16 cellular contexts compared by ENCODE assay signal in the genomic region with DNA sequence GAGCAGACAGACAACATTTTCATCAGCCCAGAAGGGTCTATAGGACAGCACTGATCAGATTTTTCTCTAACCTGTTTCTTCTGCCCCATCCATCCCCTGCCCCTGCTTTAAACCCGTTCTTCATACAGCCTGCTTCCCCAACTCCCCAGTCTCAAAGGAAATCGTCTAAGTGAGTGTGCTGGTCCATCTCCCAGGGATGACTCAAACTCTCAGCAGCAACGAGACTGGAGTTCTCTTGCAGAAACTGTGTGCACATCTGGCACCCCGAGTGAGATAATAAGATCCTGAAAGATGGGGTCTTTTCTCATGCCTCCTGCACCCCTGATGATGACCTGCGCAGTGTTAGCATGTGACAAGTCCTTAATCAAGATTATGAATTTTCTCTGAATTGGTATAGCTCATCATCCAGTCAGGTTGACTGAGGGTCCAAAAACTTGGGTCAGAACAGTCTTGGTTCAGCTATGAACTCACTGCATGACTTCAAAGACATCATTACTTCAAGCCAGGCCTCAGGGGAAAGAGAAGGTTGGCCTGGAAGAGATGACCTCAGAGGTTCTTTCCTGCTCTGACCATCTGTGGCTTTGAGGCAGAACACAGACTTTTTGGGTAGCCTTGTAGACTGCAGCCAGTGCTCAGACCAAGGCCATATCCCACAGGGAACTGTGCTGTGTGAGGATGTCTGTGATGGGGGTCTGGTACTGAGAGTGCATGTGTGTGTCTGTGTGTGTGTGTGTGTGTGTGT.
DNase-seq lines count a peak whose midpoint lies in the region; ATAC-seq and TF ChIP-seq lines count a peak whose summit lies in the region.
"Had no signal": no experiment of that assay in that cellular context is flagged by ENCODE, and none has a peak within 500 bp of the region (broad histone marks: within the 10 kb centered on the region; RNA-seq: fewer than 3 reads in every experiment).

No MANE protein-coding gene starts in this region.

- POLR2A ChIA-PET in IMR-90 (lab: Charles Lee; ENCODE audit: unreplicated experiment) = no interaction called here

- H3K27me3 ChIP-seq in IMR-90 (ENCODE audit: control insufficient read depth, insufficient read depth, low read length) (no peaks in the 10 kb centered on the region), neuronal stem cell (ENCODE audit: control insufficient read depth in 3 of 3, insufficient read depth in 3 of 3, low read depth in 1 of 3, low read length in 3 of 3) (no peaks in the 10 kb centered on the region), tibial nerve (no peaks in the 10 kb centered on the region)
- H3K27me3 ChIP-seq: BLaER1 had no signal

- H3K4me2 ChIP-seq in IMR-90 (ENCODE audit: low read depth, low read length) (no peak overlapping the region), neuronal stem cell (ENCODE audit: insufficient read depth, low read length, poor library complexity, severe bottlenecking) (no peak overlapping the region)
- H3K4me2 ChIP-seq: BLaER1 had no signal

- no peaks in the 10 kb centered on the region for H3K36me3 ChIP-seq in IMR-90 (ENCODE audit: control insufficient read depth, insufficient read depth, low read length)
- no peaks in the 10 kb centered on the region for H3K36me3 ChIP-seq in neuronal stem cell (replicated peaks in 1 of 2; ENCODE audit: control insufficient read depth in 2 of 2, insufficient read depth in 2 of 2, low read length in 2 of 2)
- no peaks in the 10 kb centered on the region for H3K36me3 ChIP-seq in tibial nerve
- no peaks in the 10 kb centered on the region for H3K36me3 ChIP-seq in mucosa of descending colon (ENCODE audit: low read depth)
- H3K36me3 ChIP-seq: HAP-1 had no signal

- no peaks in the 10 kb centered on the region for H3K9me3 ChIP-seq in IMR-90 (ENCODE audit: control insufficient read depth, insufficient read depth, low read length)
- H3K9me3 ChIP-seq in neuronal stem cell (replicated peaks in 1 of 2; ENCODE audit: control insufficient read depth in 2 of 2, insufficient read depth in 1 of 2, low read depth in 1 of 2, low read length in 2 of 2) = no peaks in the 10 kb centered on the region
- no peaks in the 10 kb centered on the region for H3K9me3 ChIP-seq in tibial nerve
- H3K9me3 ChIP-seq in mucosa of descending colon = no peaks in the 10 kb centered on the region
- H3K9me3 ChIP-seq: HAP-1 had no signal

- TF ChIP-seq POLR2A in IMR-90 (IDR thresholded peaks at IDR 0.05; ENCODE audit: low read depth, low read length) = no peak
- TF ChIP-seq POLR2A in tibial nerve (IDR thresholded peaks at IDR 0.05) = no peak

- H3K18ac ChIP-seq in IMR-90 (ENCODE audit: low read depth, low read length) (no peak overlapping the region), neuronal stem cell (ENCODE audit: low read length) (no peak overlapping the region)

- H3K4ac ChIP-seq in IMR-90 (ENCODE audit: low read depth, low read length) = no peak overlapping the region
- no peak overlapping the region for H3K4ac ChIP-seq in neuronal stem cell (ENCODE audit: low read length)

- H2AK5ac ChIP-seq in IMR-90 (ENCODE audit: low read depth, low read length) = no peak overlapping the region
- no peak overlapping the region for H2AK5ac ChIP-seq in neuronal stem cell (ENCODE audit: low read depth, low read length)

- no peak for TF ChIP-seq RAD21 in IMR-90 (IDR thresholded peaks at IDR 0.05; ENCODE audit: low read length)

- H3K4me3 ChIP-seq in AG10803 (ENCODE audit: low read length) (no peak overlapping the region), IMR-90 (ENCODE audit: insufficient read depth, low read depth, low read length) (no peak overlapping the region), epithelial cell of esophagus (ENCODE audit: low read length) (no peak overlapping the region), neuronal stem cell (ENCODE audit: low read length in 2 of 2) (no peak overlapping the region), tibial nerve (no peak overlapping the region), mucosa of descending colon (no peak overlapping the region)
- H3K4me3 ChIP-seq: BLaER1, HAP-1, K562 had no signal

- H2BK12ac ChIP-seq in neuronal stem cell (ENCODE audit: low read length) = no peak overlapping the region

- dilution Hi-C loops in IMR-90 (cut with HindIII; ENCODE audit: low sequenced_read_pairs, unreplicated experiment) = no loop called here

- H3K9ac ChIP-seq in IMR-90 (ENCODE audit: low read depth, low read length) (no peak overlapping the region), neuronal stem cell (ENCODE audit: low read depth, low read length, poor library complexity) (no peak overlapping the region)
- H3K9ac ChIP-seq: BLaER1 had no signal

- H3K9me1 ChIP-seq in IMR-90 (ENCODE audit: insufficient read depth, low read length) = no peaks in the 10 kb centered on the region

- CTCF ChIA-PET in IMR-90 (lab: Yijun Ruan, JAX) = no interaction called here

- in situ Hi-C loops in IMR-90 (cut with MboI; ENCODE audit: low sequenced_read_pairs) = no loop called here
- in situ Hi-C loops in G401 (cut with HindIII; ENCODE audit: low sequenced_read_pairs) = no loop called here

- no peak overlapping the region for H4K8ac ChIP-seq in IMR-90 (ENCODE audit: low read depth in 2 of 2, low read length in 2 of 2)
- H4K8ac ChIP-seq in neuronal stem cell (ENCODE audit: low read depth, low read length) = no peak overlapping the region

- H3K79me1 ChIP-seq in IMR-90 (ENCODE audit: low read depth in 1 of 2, low read length in 2 of 2) = no peaks in the 10 kb centered on the region
- H3K79me1 ChIP-seq in neuronal stem cell (ENCODE audit: low read depth, low read length) = no peaks in the 10 kb centered on the region

- H3K14ac ChIP-seq in IMR-90 (replicated peaks; ENCODE audit: low read depth, low read length) (no peak overlapping the region), neuronal stem cell (ENCODE audit: low read length) (peak overlapping the region; percentile 33)

- ATAC-seq in IMR-90 (ENCODE audit: low read depth) (0 out of 2 replicates have a peak, but pooled peaks have one; percentile 33), mucosa of descending colon (no peak)
- ATAC-seq: K562 had no signal

- intact Hi-C loops in IMR-90 (cut with micrococcal nuclease) = no loop called here
- intact Hi-C loops in mucosa of descending colon (cut with DNase I, micrococcal nuclease) = no loop called here

- 40% methylated on average over 2 of the region's 5 CpGs; no CpG with 5 or more reads in 1 of the 2 experiments for WGBS in IMR-90 (ENCODE audit: extremely low coverage in 2 of 2, insufficient read length in 1 of 2), 2 experiments
- no CpG with 5 or more reads among the region's 5 CpGs for WGBS in neuronal stem cell (ENCODE audit: extremely low coverage in 2 of 2, insufficient read length in 2 of 2, insufficient replicate concordance in 1 of 2), 2 donors
- WGBS in tibial nerve, 2 donors = 64 to 65% methylated on average over 5 of the region's 5 CpGs

- no peak overlapping the region for H3K56ac ChIP-seq in IMR-90 (ENCODE audit: extremely low read depth, insufficient read depth, low read length)

- H3K23ac ChIP-seq in IMR-90 (ENCODE audit: low read depth, low read length) (no peak overlapping the region), neuronal stem cell (ENCODE audit: low read depth, low read length, poor library complexity) (no peak overlapping the region)

- H4K20me1 ChIP-seq in IMR-90 (ENCODE audit: insufficient read depth, low read length) = no peaks in the 10 kb centered on the region
- H4K20me1 ChIP-seq: BLaER1 had no signal

- TF ChIP-seq EP300 in tibial nerve (IDR thresholded peaks at IDR 0.05) = no peak

- H2AFZ ChIP-seq in IMR-90 (replicated peaks; ENCODE audit: low read length, poor library complexity) (no peak overlapping the region), neuronal stem cell (ENCODE audit: low read length) (no peak overlapping the region)

- TF ChIP-seq CTCF in AG10803 (conservative IDR thresholded peaks at IDR 0.05; ENCODE audit: low read length) = no peak
- no peak for TF ChIP-seq CTCF in IMR-90 (conservative IDR thresholded peaks at IDR 0.05; ENCODE audit: low read depth, low read length)
- no peak for TF ChIP-seq CTCF in epithelial cell of esophagus (IDR thresholded peaks at IDR 0.05; ENCODE audit: insufficient read depth, low read depth, low read length, missing control alignments)
- TF ChIP-seq CTCF in tibial nerve (IDR thresholded peaks at IDR 0.05) = no peak
- TF ChIP-seq CTCF in mucosa of descending colon (IDR thresholded peaks at IDR 0.05) = no peak

- no peak overlapping the region for H2AK9ac ChIP-seq in IMR-90 (replicated peaks; ENCODE audit: low read depth, low read length, poor library complexity)

- H4K91ac ChIP-seq in IMR-90 (ENCODE audit: insufficient read depth, low read depth, low read length) (no peak overlapping the region), neuronal stem cell (ENCODE audit: low read depth, low read length, poor library complexity) (no peak overlapping the region)

- H2BK5ac ChIP-seq in IMR-90 (ENCODE audit: low read depth, low read length, poor library complexity, severe bottlenecking) (no peak overlapping the region), neuronal stem cell (ENCODE audit: low read length) (no peak overlapping the region)

- no TSS peak for BruUV-seq in IMR-90 (replicated peaks; lab: Mats Ljungman, UMichigan)

- H2BK120ac ChIP-seq in IMR-90 (ENCODE audit: low read depth, low read length) (no peak overlapping the region), neuronal stem cell (ENCODE audit: low read depth, low read length) (no peak overlapping the region)

- DNase-seq in AG10803 (ENCODE audit: low read depth) (peak; percentile 8), IMR-90 (no peak), epithelial cell of esophagus (ENCODE audit: low read depth) (peak; percentile 16), neuronal stem cell (ENCODE audit: low spot score) (no peak), G401 (ENCODE audit: low spot score) (no peak), tibial nerve (ENCODE audit: low spot score in 2 of 2) (no peak), mucosa of descending colon (no peak), NCI-H446 treated with DMSO at 0.1 percent for 48 hours (lab: John Stamatoyannopoulos, UW) (no peak)
- DNase-seq: 8988T; CD4-positive, alpha-beta memory T cell; DMS153; DMS79; GF-D8 had no signal

- H3K27ac ChIP-seq in IMR-90 (ENCODE audit: insufficient read depth, low read length) (no peak overlapping the region), neuronal stem cell (replicated peaks; ENCODE audit: low read length) (no peak overlapping the region), tibial nerve (no peak overlapping the region)
- H3K27ac ChIP-seq: BLaER1 had no signal

- H4K5ac ChIP-seq in IMR-90 (ENCODE audit: low read depth, low read length) = no peak overlapping the region

- H2BK15ac ChIP-seq in IMR-90 (ENCODE audit: low read depth, low read length) (no peak overlapping the region), neuronal stem cell (ENCODE audit: low read length) (no peak overlapping the region)

- H3K4me1 ChIP-seq in IMR-90 (ENCODE audit: control insufficient read depth, insufficient read depth, low read length) (no peaks in the 10 kb centered on the region), neuronal stem cell (ENCODE audit: control insufficient read depth in 2 of 2, insufficient read depth in 1 of 2, low read depth in 1 of 2, low read length in 2 of 2) (no peaks in the 10 kb centered on the region), tibial nerve (peaks cover 0 to 4% (median 0%) of the 10 kb centered on the region in 4 donors), mucosa of descending colon (ENCODE audit: low read depth) (no peaks in the 10 kb centered on the region)
- H3K4me1 ChIP-seq: BLaER1, HAP-1 had no signal

- H2BK20ac ChIP-seq in IMR-90 (ENCODE audit: low read depth, low read length) = no peak overlapping the region

Comparison
In these comparisons a context has a peak if more than half of its experiments do, and no peak if none do; other contexts are left out.
1. DNase-seq: peak in AG10803 (single experiment) and epithelial cell of esophagus (single experiment); none in IMR-90 (single experiment), neuronal stem cell (single experiment), G401 (single experiment), tibial nerve (0 of 2), mucosa of descending colon (0 of 3) and NCI-H446 treated with DMSO at 0.1 percent for 48 hours (single experiment).